8 cellular contexts compared by ENCODE assay signal in the genomic region with DNA sequence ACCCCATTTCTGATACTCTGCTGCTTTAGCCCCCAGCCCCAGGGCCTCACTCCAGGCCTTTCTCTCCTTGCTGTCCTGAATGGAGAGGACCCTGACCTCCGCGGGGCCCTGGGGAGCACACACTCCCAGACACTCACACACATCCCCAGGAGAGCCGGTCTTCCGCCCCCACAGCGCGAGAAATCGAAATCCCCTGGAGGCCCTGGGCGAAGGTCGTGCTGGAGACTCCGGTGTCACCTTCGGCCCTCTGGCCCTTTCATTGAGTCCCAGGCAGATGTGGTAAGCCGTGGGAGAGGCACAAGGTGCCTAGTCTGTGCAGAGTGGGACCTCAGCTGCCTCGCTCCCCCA. TPM values are rescaled to one million over a fixed set of nuclear protein-coding genes. Genes with fewer than 3 reads are reported as not detected.
A peak's percentile ranks its signal among the peaks of the same experiment; 100 is the strongest.
DNase-seq lines count a peak whose midpoint lies in the region; ATAC-seq and TF ChIP-seq lines count a peak whose summit lies in the region.

No MANE protein-coding gene starts in this region.

- H3K27me3 ChIP-seq in OCI-LY1 (ENCODE audit: insufficient read depth, low read length) (no peaks in the 10 kb centered on the region), psoas muscle (ENCODE audit: insufficient read depth in 3 of 3, low read length in 2 of 3) (peaks cover 0 to 8% (median 2%) of the 10 kb centered on the region in 3 donors)

- peaks cover 21% of the 10 kb centered on the region for H3K4me1 ChIP-seq in OCI-LY1 (ENCODE audit: insufficient read depth, low read length, severe bottlenecking)
- H3K4me1 ChIP-seq in psoas muscle = no peaks in the 10 kb centered on the region

- no peak overlapping the region for H3K27ac ChIP-seq in OCI-LY1 (ENCODE audit: low read depth, low read length, poor library complexity, severe bottlenecking)
- no peak overlapping the region for H3K27ac ChIP-seq in psoas muscle

- 54 to 63% (median 55%) methylated on average over 12 to 13 of the region's 13 CpGs for WGBS in psoas muscle, 3 donors

- H3K4me3 ChIP-seq in GM08714 (ENCODE audit: low read length) (peak overlapping the region; percentile 84; the same call in 1 of the 2 replicates), OCI-LY1 (ENCODE audit: low read depth, low read length, poor library complexity, severe bottlenecking) (peak overlapping the region; percentile 93), epithelial cell of proximal tubule (ENCODE audit: low read depth, low read length) (peak overlapping the region; percentile 88), psoas muscle (peak overlapping the region; percentile 71)

- peak overlapping the region; percentile 91 for H3K9ac ChIP-seq in OCI-LY1 (ENCODE audit: low read length)

- H4K20me1 ChIP-seq in OCI-LY1 (ENCODE audit: insufficient read depth, low read length) = no peaks in the 10 kb centered on the region

- H3K79me2 ChIP-seq in OCI-LY1 (ENCODE audit: insufficient read depth, low read length) = peaks cover 9% of the 10 kb centered on the region

- intact Hi-C loops in psoas muscle (cut with DNase I) = loop anchor here (10.0 kb wide), 2 partner anchors 59 to 69 kb away; no protein-coding TSS in a partner anchor

- H3K9me3 ChIP-seq in OCI-LY1 (ENCODE audit: low read length) = no peaks in the 10 kb centered on the region
- no peaks in the 10 kb centered on the region for H3K9me3 ChIP-seq in psoas muscle

- H3K4me2 ChIP-seq in OCI-LY1 (ENCODE audit: low read length) = peak overlapping the region; percentile 91

- H3F3A ChIP-seq in OCI-LY1 (ENCODE audit: insufficient read depth, low read length) = no peaks in the 10 kb centered on the region

- DNase-seq in epithelial cell of proximal tubule (ENCODE audit: low read depth) (no peak), psoas muscle (no peak), Ammon's horn (ENCODE audit: low spot score) (no peak), NK-92 (lab: John Stamatoyannopoulos, UW; ENCODE audit: unreplicated experiment) (no peak), midbrain (lab: John Stamatoyannopoulos, UW) (no peak), NCI-H146 (lab: John Stamatoyannopoulos, UW) (no peak)

- ATAC-seq in psoas muscle = no peak

- H3K9me2 ChIP-seq in OCI-LY1 (ENCODE audit: low read depth, low read length) = no peaks in the 10 kb centered on the region

- H2AFZ ChIP-seq in OCI-LY1 (ENCODE audit: low read length) = no peak overlapping the region

- TF ChIP-seq CTCF in OCI-LY1 (IDR thresholded peaks at IDR 0.05; ENCODE audit: low read length) (no peak), epithelial cell of proximal tubule (conservative IDR thresholded peaks at IDR 0.05; ENCODE audit: low read depth, low read length) (no peak), psoas muscle (IDR thresholded peaks at IDR 0.05) (no peak)

- H3K36me3 ChIP-seq in OCI-LY1 (ENCODE audit: insufficient read depth, low read length) = no peaks in the 10 kb centered on the region
- H3K36me3 ChIP-seq in psoas muscle (ENCODE audit: insufficient read depth in 1 of 2, low read depth in 1 of 2) = no peaks in the 10 kb centered on the region

RNA-seq across cellular contexts. Expression of gene GOLGA8B, which starts 0.8 kb away (rescaled TPM):
- total RNA-seq in epithelial cell of proximal tubule (20.4 and 56.4 TPM in 2 replicates), psoas muscle (1 to 10 TPM; 5.3 to 9.3 (median 6.0) TPM)
- polyA plus RNA-seq in psoas muscle = 1 to 10 TPM; 2.3 to 4.4 (median 3.9) TPM
